In genomic region chr7:86898171-86898570, GRCh38 we compare ENCODE assay signal across 16 cellular contexts.
"Had no signal": no experiment of that assay in that cellular context is flagged by ENCODE, and none has a peak within 500 bp of the region (broad histone marks: within the 10 kb centered on the region; RNA-seq: fewer than 3 reads in every experiment).

No MANE protein-coding gene starts in this region.

- H3K9me3 Mint-ChIP-seq: dendritic cell treated with granulocyte-macrophage colony-stimulating factor and Interleukin-4, amounts not matched to agents 40 ng/mL and 50 ng/mL, for 4 days; mesothelial cell of epicardium; naive B cell had no signal

- H3K27me3 Mint-ChIP-seq: dendritic cell treated with granulocyte-macrophage colony-stimulating factor and Interleukin-4, amounts not matched to agents 40 ng/mL and 50 ng/mL, for 4 days; naive B cell had no signal

- H3K36me3 Mint-ChIP-seq: naive B cell had no signal

- H3K4me3 Mint-ChIP-seq: dendritic cell treated with granulocyte-macrophage colony-stimulating factor and Interleukin-4, amounts not matched to agents 40 ng/mL and 50 ng/mL, for 4 days; mesothelial cell of epicardium; naive B cell had no signal

- ATAC-seq: foreskin keratinocyte, gastroesophageal sphincter, heart left ventricle, left cardiac atrium, left lung, left ventricle myocardium superior, lower lobe of right lung, mucosa of descending colon had no signal

- DNase-seq: colonic mucosa; cortex of kidney; effector CD8-positive, alpha-beta T cell; foreskin keratinocyte; heart left ventricle; hypothalamus; left cardiac atrium; left lung; left ventricle myocardium superior; lower lobe of right lung; mesenchymal stem cell; mucosa of descending colon; naive B cell had no signal

- H3K27ac Mint-ChIP-seq: dendritic cell treated with granulocyte-macrophage colony-stimulating factor and Interleukin-4, amounts not matched to agents 40 ng/mL and 50 ng/mL, for 4 days; mesothelial cell of epicardium; naive B cell had no signal
